Comparison of ENCODE assay signal across 8 cellular contexts in the genomic region with DNA sequence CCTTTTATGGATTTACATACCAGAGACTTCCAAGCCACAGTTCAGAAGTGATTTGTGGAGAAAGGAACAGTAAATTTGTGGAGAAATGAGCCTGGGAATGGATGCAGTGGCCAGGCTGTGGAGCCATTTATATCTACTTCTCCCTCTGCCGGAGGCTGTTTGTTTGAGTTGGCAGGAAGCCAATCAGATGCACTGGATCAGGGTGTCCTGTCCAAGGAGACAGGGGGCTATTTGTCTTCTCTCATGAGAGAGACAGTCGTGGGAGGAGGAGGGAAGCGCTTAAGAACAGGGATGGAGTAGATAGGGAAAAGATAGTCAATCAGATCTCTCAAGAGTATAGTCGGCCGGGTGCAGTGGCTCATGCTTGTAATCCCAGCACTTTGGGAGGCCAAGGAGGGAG. TPM values are rescaled to one million over a fixed set of nuclear protein-coding genes. Genes with fewer than 3 reads are reported as not detected.
A peak's percentile ranks its signal among the peaks of the same experiment; 100 is the strongest.
DNase-seq lines count a peak whose midpoint lies in the region; ATAC-seq, FAIRE-seq and TF ChIP-seq lines count a peak whose summit lies in the region.

No MANE protein-coding gene starts in this region.

- H2AFZ ChIP-seq in PC-9, result peak overlapping the region; percentile 35; the same call in 1 of the 2 replicates

- TF ChIP-seq CTCF in HEK293 (tag by site-specific recombination; IDR thresholded peaks at IDR 0.05), result no peak; the same call in 1 of the 2 replicates
- no peak for TF ChIP-seq CTCF in PC-9 (conservative IDR thresholded peaks at IDR 0.05)

- intact Hi-C loops in PC-9 (cut with micrococcal nuclease; ENCODE audit: unreplicated experiment), result no loop called here
- intact Hi-C loops in sciatic nerve (cut with DNase I), result no loop called here

- POLR2A ChIA-PET in HEK293 (lab: Yijun Ruan, JAX), result no interaction called here
- POLR2A ChIA-PET in PC-9 (lab: Charles Lee; ENCODE audit: unreplicated experiment), result no interaction called here

- CTCF ChIA-PET in HEK293 (lab: Yijun Ruan, JAX), result interaction anchor here (0.6 to 8.1 kb wide), 12 partner anchors 8 to 172 kb away, joined by 3 to 95 read pairs (median 5); partner anchors contain the start of gene TTC24
- CTCF ChIA-PET in PC-9 (lab: Charles Lee), result no interaction called here

- DNase-seq in PC-9 (no peak), frontal cortex (ENCODE audit: low spot score in 2 of 2) (peak; percentile 46 to 61), sciatic nerve (ENCODE audit: low spot score) (no peak), KG1 (lab: John Stamatoyannopoulos, UW) (no peak)
- no peak for DNase-seq in stimulated activated naive CD8-positive, alpha-beta T cell treated with anti-CD3 and anti-CD28 coated beads, Interleukin-15, Interleukin-2, amounts not matched to agents 100 U/mL and 50 U/mL, for 24 hours

- H3K9me2 ChIP-seq in PC-9 (ENCODE audit: insufficient read depth), result no peaks in the 10 kb centered on the region

- peaks cover 57% of the 10 kb centered on the region for H3K27me3 ChIP-seq in PC-9 (ENCODE audit: insufficient read depth, low read depth)

- 0 out of 2 replicates have a peak, but pooled peaks cover 9% of the 10 kb centered on the region for H3F3A ChIP-seq in PC-9 (ENCODE audit: insufficient read depth, low read depth)

- no TSS peak for BruUV-seq in PC-9 (replicated peaks; lab: Mats Ljungman, UMichigan)

- H3K27ac ChIP-seq in HEK293 (ENCODE audit: extremely low read depth, low read depth, low read length), result 0 out of 2 replicates have a peak overlapping the region, but pooled peaks have one; percentile 0
- no peak overlapping the region for H3K27ac ChIP-seq in PC-9

- H3K9me3 ChIP-seq in HEK293 (ENCODE audit: control insufficient read depth, insufficient read depth, low read depth, low read length) (no peaks in the 10 kb centered on the region), PC-9 (ENCODE audit: insufficient read depth, low read depth) (no peaks in the 10 kb centered on the region)

- FAIRE-seq in frontal cortex (lab: Jason Lieb, UNC), result no peak

- peak; percentile 52 for ATAC-seq in sciatic nerve
- no peak for ATAC-seq in GM21786 (IDR thresholded peaks at IDR 0.05; ENCODE audit: unreplicated experiment)
- ATAC-seq in stimulated activated naive CD8-positive, alpha-beta T cell treated with anti-CD3 and anti-CD28 coated beads, Interleukin-15, Interleukin-2, amounts not matched to agents 100 U/mL and 50 U/mL, for 24 hours, result no peak
- no peak for ATAC-seq in GM19328 (IDR thresholded peaks at IDR 0.05; ENCODE audit: unreplicated experiment)

- H3K79me2 ChIP-seq in PC-9 (ENCODE audit: low read depth), result no peaks in the 10 kb centered on the region

- H3K4me3 ChIP-seq in HEK293 (ENCODE audit: low read depth, low read length), result no peak overlapping the region
- no peak overlapping the region for H3K4me3 ChIP-seq in PC-9

- H4K20me1 ChIP-seq in PC-9 (ENCODE audit: insufficient read depth), result no peaks in the 10 kb centered on the region; the same call in 1 of the 2 replicates

- H3K4me1 ChIP-seq in HEK293 (ENCODE audit: control insufficient read depth, insufficient read depth, low read length) (peaks cover 5% of the 10 kb centered on the region), PC-9 (replicated peaks; ENCODE audit: insufficient read depth) (peaks cover 8% of the 10 kb centered on the region)

- peak overlapping the region; percentile 46 for H3K4me2 ChIP-seq in PC-9

- H3K36me3 ChIP-seq in HEK293 (ENCODE audit: control insufficient read depth in 2 of 2, insufficient read depth in 1 of 2, low read length in 2 of 2) (no peaks in the 10 kb centered on the region), PC-9 (ENCODE audit: low read depth) (no peaks in the 10 kb centered on the region)

TF ChIP-seq in HEK293, 187 proteins besides CTCF, POLR2A, EP300 and RAD21 (continues in another document):
- TF ChIP-seq ZNF600 (tag by site-specific recombination; IDR thresholded peaks at IDR 0.05), result no peak
- TF ChIP-seq BCL11B (tag by site-specific recombination; IDR thresholded peaks at IDR 0.05; ENCODE audit: low read depth), result no peak
- peak; percentile 65; the same call in 1 of the 2 replicates for TF ChIP-seq ZNF544 (tag by site-specific recombination; IDR thresholded peaks at IDR 0.05)
- peak; percentile 88; the same call in 1 of the 2 replicates for TF ChIP-seq TRIM28 (IDR thresholded peaks at IDR 0.05; ENCODE audit: borderline replicate concordance, low read length)
- TF ChIP-seq, protein P1, sequence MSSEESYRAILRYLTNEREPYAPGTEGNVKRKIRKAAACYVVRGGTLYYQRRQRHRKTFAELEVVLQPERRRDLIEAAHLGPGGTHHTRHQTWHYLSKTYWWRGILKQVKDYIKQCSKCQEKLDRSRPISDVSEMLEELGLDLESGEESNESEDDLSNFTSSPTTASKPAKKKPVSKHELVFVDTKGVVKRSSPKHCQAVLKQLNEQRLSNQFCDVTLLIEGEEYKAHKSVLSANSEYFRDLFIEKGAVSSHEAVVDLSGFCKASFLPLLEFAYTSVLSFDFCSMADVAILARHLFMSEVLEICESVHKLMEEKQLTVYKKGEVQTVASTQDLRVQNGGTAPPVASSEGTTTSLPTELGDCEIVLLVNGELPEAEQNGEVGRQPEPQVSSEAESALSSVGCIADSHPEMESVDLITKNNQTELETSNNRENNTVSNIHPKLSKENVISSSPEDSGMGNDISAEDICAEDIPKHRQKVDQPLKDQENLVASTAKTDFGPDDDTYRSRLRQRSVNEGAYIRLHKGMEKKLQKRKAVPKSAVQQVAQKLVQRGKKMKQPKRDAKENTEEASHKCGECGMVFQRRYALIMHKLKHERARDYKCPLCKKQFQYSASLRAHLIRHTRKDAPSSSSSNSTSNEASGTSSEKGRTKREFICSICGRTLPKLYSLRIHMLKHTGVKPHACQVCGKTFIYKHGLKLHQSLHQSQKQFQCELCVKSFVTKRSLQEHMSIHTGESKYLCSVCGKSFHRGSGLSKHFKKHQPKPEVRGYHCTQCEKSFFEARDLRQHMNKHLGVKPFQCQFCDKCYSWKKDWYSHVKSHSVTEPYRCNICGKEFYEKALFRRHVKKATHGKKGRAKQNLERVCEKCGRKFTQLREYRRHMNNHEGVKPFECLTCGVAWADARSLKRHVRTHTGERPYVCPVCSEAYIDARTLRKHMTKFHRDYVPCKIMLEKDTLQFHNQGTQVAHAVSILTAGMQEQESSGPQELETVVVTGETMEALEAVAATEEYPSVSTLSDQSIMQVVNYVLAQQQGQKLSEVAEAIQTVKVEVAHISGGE (tag by site-specific recombination; conservative IDR thresholded peaks at IDR 0.05; ENCODE audit: low read depth), result no peak
- no peak for TF ChIP-seq ZNF510 (tag by site-specific recombination; IDR thresholded peaks at IDR 0.05; ENCODE audit: insufficient replicate concordance)
- peak; percentile 66 for TF ChIP-seq GLIS1 (tag by site-specific recombination; IDR thresholded peaks at IDR 0.05)
- TF ChIP-seq ZNF214 (tag by site-specific recombination; IDR thresholded peaks at IDR 0.05; ENCODE audit: borderline replicate concordance), result no peak; the same call in 1 of the 2 replicates
- TF ChIP-seq ZBTB21 (tag by site-specific recombination; IDR thresholded peaks at IDR 0.05), result no peak
- TF ChIP-seq IKZF3 (tag by site-specific recombination; IDR thresholded peaks at IDR 0.05), result peak; percentile 45; the same call in 1 of the 2 replicates
- no peak for TF ChIP-seq GLI4 (tag by site-specific recombination; IDR thresholded peaks at IDR 0.05)
- TF ChIP-seq ZNF140 (tag by site-specific recombination; IDR thresholded peaks at IDR 0.05), result no peak
- TF ChIP-seq ZNF16 (tag by site-specific recombination; IDR thresholded peaks at IDR 0.05; ENCODE audit: low read depth), result no peak
- TF ChIP-seq, protein P2, sequence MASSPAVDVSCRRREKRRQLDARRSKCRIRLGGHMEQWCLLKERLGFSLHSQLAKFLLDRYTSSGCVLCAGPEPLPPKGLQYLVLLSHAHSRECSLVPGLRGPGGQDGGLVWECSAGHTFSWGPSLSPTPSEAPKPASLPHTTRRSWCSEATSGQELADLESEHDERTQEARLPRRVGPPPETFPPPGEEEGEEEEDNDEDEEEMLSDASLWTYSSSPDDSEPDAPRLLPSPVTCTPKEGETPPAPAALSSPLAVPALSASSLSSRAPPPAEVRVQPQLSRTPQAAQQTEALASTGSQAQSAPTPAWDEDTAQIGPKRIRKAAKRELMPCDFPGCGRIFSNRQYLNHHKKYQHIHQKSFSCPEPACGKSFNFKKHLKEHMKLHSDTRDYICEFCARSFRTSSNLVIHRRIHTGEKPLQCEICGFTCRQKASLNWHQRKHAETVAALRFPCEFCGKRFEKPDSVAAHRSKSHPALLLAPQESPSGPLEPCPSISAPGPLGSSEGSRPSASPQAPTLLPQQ (tag by site-specific recombination; IDR thresholded peaks at IDR 0.05), result peak; percentile 47
- no peak for TF ChIP-seq ZIC2 (tag by site-specific recombination; IDR thresholded peaks at IDR 0.05)
- TF ChIP-seq ZNF174 (tag by site-specific recombination; IDR thresholded peaks at IDR 0.05), result no peak
- no peak for TF ChIP-seq YY1 (tag by site-specific recombination; IDR thresholded peaks at IDR 0.05)
- TF ChIP-seq ZNF248 (tag by site-specific recombination; IDR thresholded peaks at IDR 0.05), result no peak
- no peak for TF ChIP-seq ZNF529 (tag by site-specific recombination; IDR thresholded peaks at IDR 0.05; ENCODE audit: insufficient replicate concordance)
- no peak for TF ChIP-seq OVOL3 (tag by site-specific recombination; IDR thresholded peaks at IDR 0.05)
- TF ChIP-seq ZNF776 (tag by site-specific recombination; IDR thresholded peaks at IDR 0.05; ENCODE audit: borderline replicate concordance), result no peak
- TF ChIP-seq, protein P3, sequence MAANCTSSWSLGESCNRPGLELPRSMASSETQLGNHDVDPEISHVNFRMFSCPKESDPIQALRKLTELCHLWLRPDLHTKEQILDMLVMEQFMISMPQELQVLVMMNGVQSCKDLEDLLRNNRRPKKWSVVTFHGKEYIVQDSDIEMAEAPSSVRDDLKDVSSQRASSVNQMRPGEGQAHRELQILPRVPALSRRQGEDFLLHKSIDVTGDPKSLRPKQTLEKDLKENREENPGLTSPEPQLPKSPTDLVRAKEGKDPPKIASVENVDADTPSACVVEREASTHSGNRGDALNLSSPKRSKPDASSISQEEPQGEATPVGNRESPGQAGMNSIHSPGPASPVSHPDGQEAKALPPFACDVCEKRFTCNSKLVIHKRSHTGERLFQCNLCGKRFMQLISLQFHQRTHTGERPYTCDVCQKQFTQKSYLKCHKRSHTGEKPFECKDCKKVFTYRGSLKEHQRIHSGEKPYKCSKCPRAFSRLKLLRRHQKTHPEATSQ (tag by site-specific recombination; IDR thresholded peaks at IDR 0.05), result no peak

RNA-seq across cellular contexts. Expression of gene HAPLN2, which starts 2.8 kb away (rescaled TPM):
- total RNA-seq in PC-9 (2021), result 0.58 TPM in 1 of 2 replicates, not detected in the other
- 0.41 TPM for total RNA-seq in frontal cortex
- total RNA-seq in sciatic nerve, result 5.5 TPM

RNA-seq across cellular contexts. Expression of gene GPATCH4, which starts 15.2 kb away (rescaled TPM):
- total RNA-seq in PC-9 (2021), result 17.5 and 17.6 TPM in 2 replicates
- total RNA-seq in frontal cortex, result 5.7 TPM
- total RNA-seq in sciatic nerve, result 19.7 TPM

RNA-seq across cellular contexts. Expression of gene NAXE, which starts 24.9 kb away (rescaled TPM):
- total RNA-seq in PC-9 (2021), result 83.9 and 90.3 TPM in 2 replicates
- total RNA-seq in frontal cortex, result 34.6 TPM
- 47.3 TPM for total RNA-seq in sciatic nerve

RNA-seq across cellular contexts. Expression of gene BCAN, which starts 25.5 kb away (rescaled TPM):
- total RNA-seq in PC-9 (2021), result not detected in 2 replicates
- total RNA-seq in frontal cortex, result 52.2 TPM
- 0.27 TPM for total RNA-seq in sciatic nerve

RNA-seq across cellular contexts. Expression of gene TTC24, which starts 36.9 kb away (rescaled TPM):
- total RNA-seq in PC-9 (2021) (not detected in 2 replicates), frontal cortex (not detected), sciatic nerve (not detected)

Comparison
In these comparisons a context has a peak if more than half of its experiments do, and no peak if none do; other contexts are left out.
1. DNase-seq: peak in frontal cortex (2 of 2); none in PC-9 (0 of 2), sciatic nerve (single experiment), stimulated activated naive CD8-positive, alpha-beta T cell treated with anti-CD3 and anti-CD28 coated beads, Interleukin-15, Interleukin-2, amounts not matched to agents 100 U/mL and 50 U/mL, for 24 hours (single experiment) and KG1 (single experiment).